18 cellular contexts compared by ENCODE assay signal in genomic region chr3:124132813-124133212, GRCh38.
"Had no signal": no experiment of that assay in that cellular context is flagged by ENCODE, and none has a peak within 500 bp of the region (broad histone marks: within the 10 kb centered on the region; RNA-seq: fewer than 3 reads in every experiment).

No MANE protein-coding gene starts in this region.

- H2AFZ ChIP-seq: hepatocyte had no signal

- H3K4me2 ChIP-seq: hepatocyte, smooth muscle cell had no signal

- H3K9me3 ChIP-seq: gastrocnemius medialis, upper lobe of right lung had no signal

- H3K27me3 ChIP-seq: gastrocnemius medialis, upper lobe of right lung had no signal

- H3K79me2 ChIP-seq: hepatocyte had no signal

- H3K27ac ChIP-seq: epithelial cell of prostate, hepatocyte, upper lobe of right lung had no signal

- H3K4me3 ChIP-seq: gastrocnemius medialis, hepatocyte, lung, smooth muscle cell, upper lobe of right lung had no signal

- DNase-seq: activated CD4-positive, alpha-beta T cell treated with anti-CD3 and anti-CD28 coated beads, Interleukin-2, amount 50 U/mL, for 1 hour; activated CD8-positive, alpha-beta T cell treated with anti-CD3 and anti-CD28 coated beads for 36 hours; activated gamma-delta T cell treated with Interleukin-2 at 50 U/mL for 16 hours; activated naive CD4-positive, alpha-beta T cell treated with anti-CD3 and anti-CD28 coated beads, Interleukin-2, amount 50 U/mL, for 16 hours; activated T-cell treated with anti-CD3 and anti-CD28 coated beads, Interleukin-2, amount 50 U/mL, for 4 hours; amniotic stem cell; effector CD8-positive, alpha-beta T cell; gastrocnemius medialis; kidney; mesendoderm; natural killer cell; stimulated activated naive CD4-positive, alpha-beta T cell; T-helper 17 cell; upper lobe of right lung had no signal

- H3K36me3 ChIP-seq: gastrocnemius medialis, upper lobe of right lung had no signal
